35 cellular contexts compared by ENCODE assay signal in the genomic region with DNA sequence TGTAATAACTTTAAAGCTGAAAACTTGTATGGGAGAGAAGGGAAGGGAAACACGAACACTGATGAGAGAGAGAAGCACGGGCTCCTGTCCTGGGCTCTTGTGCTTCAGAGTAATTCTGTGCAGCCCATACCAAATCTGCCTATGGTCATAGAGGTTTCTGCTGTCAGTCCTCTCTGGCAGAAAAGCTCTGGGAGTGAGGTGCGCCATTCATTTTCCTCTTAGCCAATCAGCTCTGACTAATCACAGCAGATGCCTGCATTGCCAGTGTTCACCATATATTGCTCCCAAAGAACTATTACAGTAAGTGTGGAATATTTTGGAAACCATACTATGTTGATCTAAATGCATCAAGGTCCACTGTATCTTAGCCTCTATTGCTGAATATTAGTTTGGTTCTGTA.
"Had no signal": no experiment of that assay in that cellular context is flagged by ENCODE, and none has a peak within 500 bp of the region (broad histone marks: within the 10 kb centered on the region; RNA-seq: fewer than 3 reads in every experiment).

No MANE protein-coding gene starts in this region.

- H3K4me3 Mint-ChIP-seq: activated B cell treated with CpG ODN at 0.5 μM for 24 hours; activated CD4-positive, alpha-beta memory T cell treated with anti-CD3 and anti-CD28 coated beads for 36 hours; activated CD8-positive, alpha-beta memory T cell treated with anti-CD3 and anti-CD28 coated beads, Interleukin-2, amount 10 ng/mL, durations not matched to agents 7 days and 5 days; activated naive CD4-positive, alpha-beta T cell treated with anti-CD3 and anti-CD28 coated beads, Interleukin-2, amount 10 ng/mL, durations not matched to agents 7 days and 5 days; activated naive CD8-positive, alpha-beta T cell; activated naive CD8-positive, alpha-beta T cell treated with anti-CD3 and anti-CD28 coated beads, Interleukin-2, amount 50 U/mL, for 24 hours; brain had no signal

- DNase-seq: activated B cell treated with CpG ODN at 0.5 μM for 24 hours; activated CD4-positive, alpha-beta memory T cell treated with anti-CD3 and anti-CD28 coated beads for 36 hours; activated CD4-positive, alpha-beta T cell treated with anti-CD3 and anti-CD28 coated beads for 4 hours; activated CD4-positive, alpha-beta T cell treated with anti-CD3 and anti-CD28 coated beads, Interleukin-2, amount 50 U/mL, for 1 hour; activated CD4-positive, CD25-positive, alpha-beta regulatory T cell treated with anti-CD3 and anti-CD28 coated beads, Interleukin-2, amount 50 U/mL, for 72 hours; activated CD8-positive, alpha-beta memory T cell treated with anti-CD3 and anti-CD28 coated beads, Interleukin-2, amount 10 ng/mL, durations not matched to agents 7 days and 5 days; activated CD8-positive, alpha-beta memory T cell treated with anti-CD3 and anti-CD28 coated beads, Interleukin-2, amount 50 U/mL, for 48 hours; activated effector memory CD4-positive, alpha-beta T cell treated with Interleukin-2 at 50 U/mL for 16 hours; activated naive CD4-positive, alpha-beta T cell treated with anti-CD3 and anti-CD28 coated beads, Interleukin-2, amount 10 ng/mL, durations not matched to agents 7 days and 5 days; activated naive CD8-positive, alpha-beta T cell treated with anti-CD3 and anti-CD28 coated beads, Interleukin-2, amount 50 U/mL, for 24 hours; activated T-cell treated with anti-CD3 and anti-CD28 coated beads, Interleukin-2, amount 50 U/mL, for 48 hours; anterior cingulate cortex; caudate nucleus; cerebellar nuclear complex; Karpas-422; NCI-H1105; NCI-H1417 treated with DMSO at 0.1 percent for 48 hours; NCI-H1930; NCI-H2081 treated with DMSO at 0.1 percent for 48 hours; NCI-H510A; NCI-H526; NCI-H748 treated with DMSO at 0.1 percent for 48 hours; NK-92 treated with Interleukin-12 subunit alpha and Interleukin-12 subunit beta, amount 100 ng/mL, for 24 hours; PC-3; Peyer's patch; RPMI8226; SHP77 treated with DMSO at 0.1 percent for 48 hours; SW 1271; T-helper 1 cell; T-helper 2 cell; T-helper 9 cell had no signal

- ATAC-seq: activated CD8-positive, alpha-beta memory T cell treated with anti-CD3 and anti-CD28 coated beads, Interleukin-2, amount 10 ng/mL, durations not matched to agents 7 days and 5 days; activated naive CD8-positive, alpha-beta T cell treated with anti-CD3 and anti-CD28 coated beads, Interleukin-2, amount 50 U/mL, for 24 hours; PC-3 had no signal

- H3K27me3 ChIP-seq: Peyer's patch, SJSA1 had no signal

- H3K4me3 ChIP-seq: Peyer's patch, SJSA1 had no signal

- H3K4me1 ChIP-seq: Peyer's patch, SJSA1 had no signal

- H3K27ac ChIP-seq: Peyer's patch, SJSA1, VCaP had no signal

- H3K9me3 Mint-ChIP-seq: activated B cell treated with CpG ODN at 0.5 μM for 24 hours; activated CD4-positive, alpha-beta memory T cell treated with anti-CD3 and anti-CD28 coated beads for 36 hours; activated naive CD4-positive, alpha-beta T cell treated with anti-CD3 and anti-CD28 coated beads, Interleukin-2, amount 10 ng/mL, durations not matched to agents 7 days and 5 days; activated naive CD8-positive, alpha-beta T cell treated with anti-CD3 and anti-CD28 coated beads, Interleukin-2, amount 50 U/mL, for 24 hours; brain had no signal

- H3K27ac Mint-ChIP-seq: activated B cell treated with CpG ODN at 0.5 μM for 24 hours; activated CD4-positive, alpha-beta memory T cell treated with anti-CD3 and anti-CD28 coated beads for 36 hours; activated CD8-positive, alpha-beta memory T cell treated with anti-CD3 and anti-CD28 coated beads, Interleukin-2, amount 10 ng/mL, durations not matched to agents 7 days and 5 days; activated naive CD4-positive, alpha-beta T cell treated with anti-CD3 and anti-CD28 coated beads, Interleukin-2, amount 10 ng/mL, durations not matched to agents 7 days and 5 days; activated naive CD8-positive, alpha-beta T cell; activated naive CD8-positive, alpha-beta T cell treated with anti-CD3 and anti-CD28 coated beads, Interleukin-2, amount 50 U/mL, for 24 hours; brain had no signal

- H3K9me3 ChIP-seq: Peyer's patch, SJSA1 had no signal

- H3K4me1 Mint-ChIP-seq: activated B cell treated with CpG ODN at 0.5 μM for 24 hours; activated CD8-positive, alpha-beta memory T cell treated with anti-CD3 and anti-CD28 coated beads, Interleukin-2, amount 10 ng/mL, durations not matched to agents 7 days and 5 days; activated naive CD4-positive, alpha-beta T cell treated with anti-CD3 and anti-CD28 coated beads, Interleukin-2, amount 10 ng/mL, durations not matched to agents 7 days and 5 days; activated naive CD8-positive, alpha-beta T cell treated with anti-CD3 and anti-CD28 coated beads, Interleukin-2, amount 50 U/mL, for 24 hours; brain had no signal

- H3K36me3 Mint-ChIP-seq: activated CD4-positive, alpha-beta memory T cell treated with anti-CD3 and anti-CD28 coated beads for 36 hours; activated CD8-positive, alpha-beta memory T cell treated with anti-CD3 and anti-CD28 coated beads, Interleukin-2, amount 10 ng/mL, durations not matched to agents 7 days and 5 days; activated naive CD4-positive, alpha-beta T cell treated with anti-CD3 and anti-CD28 coated beads, Interleukin-2, amount 10 ng/mL, durations not matched to agents 7 days and 5 days; activated naive CD8-positive, alpha-beta T cell; brain had no signal

- H3K27me3 Mint-ChIP-seq: activated CD4-positive, alpha-beta memory T cell treated with anti-CD3 and anti-CD28 coated beads for 36 hours; activated CD8-positive, alpha-beta memory T cell treated with anti-CD3 and anti-CD28 coated beads, Interleukin-2, amount 10 ng/mL, durations not matched to agents 7 days and 5 days; activated naive CD8-positive, alpha-beta T cell; brain had no signal
